12 cellular contexts compared by ENCODE assay signal in the genomic region with DNA sequence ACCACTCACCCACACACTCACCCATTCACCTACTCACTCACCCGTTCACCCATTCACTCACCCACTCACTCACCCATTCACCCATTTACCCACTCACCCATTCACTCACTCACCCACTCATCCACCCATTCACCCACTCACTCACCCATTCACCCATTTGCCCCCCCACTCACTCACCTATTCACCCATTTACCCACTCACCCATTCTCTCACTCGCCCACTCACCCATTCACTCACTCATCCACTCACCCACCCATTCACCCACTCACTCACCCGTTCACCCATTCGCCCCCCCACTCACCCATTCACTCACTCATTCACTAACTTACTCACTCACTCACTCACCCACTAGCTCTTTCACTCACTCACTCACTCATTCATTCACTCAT. TPM values are rescaled to one million over a fixed set of nuclear protein-coding genes. Genes with fewer than 3 reads are reported as not detected.
"Had no signal": no experiment of that assay in that cellular context is flagged by ENCODE, and none has a peak within 500 bp of the region (broad histone marks: within the 10 kb centered on the region; RNA-seq: fewer than 3 reads in every experiment).

No MANE protein-coding gene starts in this region.

- H3K36me3 Mint-ChIP-seq: IgD-negative memory B cell had no signal

- H3K4me3 Mint-ChIP-seq: HFFc6, IgD-negative memory B cell had no signal

- DNase-seq: GM23248, GOT3, HFFc6, KBM-7 had no signal

- H3K36me3 ChIP-seq: HAP-1 had no signal

- ATAC-seq: HCT116 had no signal

- H3K27ac ChIP-seq: GM23248, HL-60 had no signal

- H3K4me1 ChIP-seq: HAP-1 had no signal

- H3K9me3 ChIP-seq: HAP-1 had no signal

- H3K4me3 ChIP-seq: GM23248, HAP-1 had no signal

- H3K27me3 Mint-ChIP-seq: IgD-negative memory B cell had no signal

- H3K27ac Mint-ChIP-seq: HFFc6, IgD-negative memory B cell had no signal

RNA-seq across cellular contexts. Expression of gene MUC5AC, which starts 15.0 kb away (rescaled TPM):
- total RNA-seq: GM23248, H4, H7, HepG2, HFFc6, HT1080 had no signal
- polyA plus RNA-seq: GM23248, IgD-negative memory B cell had no signal

RNA-seq across cellular contexts. Expression of gene MUC5B, which starts 50.1 kb away (rescaled TPM):
- total RNA-seq: GM23248, H4, HepG2, HFFc6 had no signal
- polyA plus RNA-seq: GM23248, IgD-negative memory B cell had no signal
